In genomic region chr2:90244902-90245765, GRCh38 we compare ENCODE assay signal across 7 cellular contexts.
DNase-seq lines count a peak whose midpoint lies in the region; ATAC-seq and TF ChIP-seq lines count a peak whose summit lies in the region.
"Not testable (repeated sequence)": the region's sequence is repeated elsewhere in the genome, so short reads cannot be mapped to it uniquely, and the experiment has no call there.

No MANE protein-coding gene starts in this region.

- TF ChIP-seq CTCF in cardiac fibroblast (IDR thresholded peaks at IDR 0.05; ENCODE audit: low read depth, low read length); glutamatergic neuron (IDR thresholded peaks at IDR 0.05; ENCODE audit: partially characterized antibody, unreplicated experiment); progenitor cell of endocrine pancreas (IDR thresholded peaks at IDR 0.05; ENCODE audit: unreplicated experiment): not testable (repeated sequence)

- not testable (repeated sequence) for H3K36me3 Mint-ChIP-seq in glutamatergic neuron (ENCODE audit: unreplicated experiment); naive B cell; progenitor cell of endocrine pancreas (ENCODE audit: insufficient read depth)

- not testable (repeated sequence) for H3K27ac Mint-ChIP-seq in glutamatergic neuron (ENCODE audit: unreplicated experiment); naive B cell
- H3K27ac Mint-ChIP-seq in progenitor cell of endocrine pancreas: peak overlapping the region; percentile 24

- peak overlapping the region; percentile 54; the same call in 1 of the 2 replicates for H3K27ac ChIP-seq in SJSA1

- not testable (repeated sequence) for H3K4me1 Mint-ChIP-seq in glutamatergic neuron (ENCODE audit: low read depth, unreplicated experiment); naive B cell; progenitor cell of endocrine pancreas (ENCODE audit: low read depth)

- not testable (repeated sequence) for ATAC-seq in naive B cell (ENCODE audit: low read depth in 2 of 2)

- H3K27me3 ChIP-seq in H7 (ENCODE audit: control insufficient read depth, insufficient read depth, low read length); SJSA1 (replicated peaks): not testable (repeated sequence)

- not testable (repeated sequence) for H3K9me3 ChIP-seq in SJSA1 (replicated peaks)

- H3K4me3 Mint-ChIP-seq in glutamatergic neuron (ENCODE audit: unreplicated experiment): peak overlapping the region; percentile 92
- H3K4me3 Mint-ChIP-seq in naive B cell: peak overlapping the region in 6 of 8 donors; percentile 41 to 86 (median 67)
- peak overlapping the region; percentile 68 for H3K4me3 Mint-ChIP-seq in progenitor cell of endocrine pancreas (ENCODE audit: low read depth)

- H3K9me3 Mint-ChIP-seq in glutamatergic neuron (ENCODE audit: unreplicated experiment); naive B cell; progenitor cell of endocrine pancreas (ENCODE audit: low read depth): not testable (repeated sequence)

- H3K36me3 ChIP-seq in H7 (replicated peaks; ENCODE audit: control insufficient read depth, insufficient read depth, low read length); SJSA1: not testable (repeated sequence)

- not testable (repeated sequence) for H3K27me3 Mint-ChIP-seq in glutamatergic neuron (ENCODE audit: unreplicated experiment); naive B cell; progenitor cell of endocrine pancreas

- H3K4me3 ChIP-seq in H7 (ENCODE audit: insufficient read depth, low read depth, low read length); cardiac fibroblast (replicated peaks in 1 of 2; ENCODE audit: low read depth in 2 of 2, low read length in 2 of 2): not testable (repeated sequence)
- H3K4me3 ChIP-seq in SJSA1: peak overlapping the region; percentile 40

- DNase-seq in H7 (peak; percentile 33), SJSA1 (ENCODE audit: low read depth in 1 of 2, low spot score in 2 of 2) (peak; percentile 43 to 66), cardiac fibroblast (ENCODE audit: low read depth in 2 of 2) (peak; percentile 0 to 8), glutamatergic neuron (peak; percentile 48), kidney tubule cell (ENCODE audit: low spot score) (peak; percentile 11)
- DNase-seq in naive B cell; progenitor cell of endocrine pancreas (ENCODE audit: low spot score, unreplicated experiment): not testable (repeated sequence)

- H3K4me1 ChIP-seq in SJSA1 (replicated peaks): not testable (repeated sequence)
